ENCODE assay signal across 1 cellular context in the genomic region with DNA sequence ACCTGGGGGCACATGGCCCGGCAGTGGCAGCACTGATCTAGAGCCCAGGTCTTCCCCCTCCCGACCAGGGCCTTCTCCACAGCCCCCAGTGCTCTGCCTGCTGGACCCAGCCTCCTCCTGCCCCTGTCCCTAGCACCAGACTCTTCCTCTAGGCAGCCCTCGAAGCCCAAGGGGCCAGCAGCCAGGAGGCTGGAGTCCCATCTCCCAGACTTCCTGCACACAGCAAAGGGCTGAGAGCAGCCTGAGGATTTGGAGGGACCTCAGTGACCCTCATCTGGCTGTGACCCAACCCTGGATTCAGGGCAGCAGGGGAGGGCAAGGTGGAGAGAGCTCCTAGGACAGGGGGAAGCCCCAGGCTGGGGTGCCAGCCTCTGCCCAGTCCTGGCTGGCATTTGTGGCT.
TF ChIP-seq lines count a peak whose summit lies in the region.

No MANE protein-coding gene starts in this region.

TF ChIP-seq in HepG2, 621 proteins besides CTCF, POLR2A, EP300 and RAD21:
- TF ChIP-seq ZNF17 (CRISPR knock-in tag; IDR thresholded peaks at IDR 0.05) (no peak), NCOA2 (CRISPR knock-in tag; IDR thresholded peaks at IDR 0.05) (no peak), ATM (IDR thresholded peaks at IDR 0.05; ENCODE audit: borderline replicate concordance) (no peak), HNRNPL (IDR thresholded peaks at IDR 0.05; ENCODE audit: low read depth, low read length) (0 out of 2 replicates have a peak, but pooled peaks have one; percentile 33), TGIF2 (CRISPR knock-in tag; IDR thresholded peaks at IDR 0.05) (no peak), ZBTB20 (CRISPR knock-in tag; IDR thresholded peaks at IDR 0.05; ENCODE audit: borderline replicate concordance, low read depth) (no peak), HDAC1 (CRISPR knock-in tag; IDR thresholded peaks at IDR 0.05) (no peak), HNRNPLL (IDR thresholded peaks at IDR 0.05; ENCODE audit: low read depth, low read length, poor library complexity, severe bottlenecking) (no peak)
TF ChIP-seq in HepG2: peak in this region for 1.
